1 cellular context compared by ENCODE assay signal in the genomic region with DNA sequence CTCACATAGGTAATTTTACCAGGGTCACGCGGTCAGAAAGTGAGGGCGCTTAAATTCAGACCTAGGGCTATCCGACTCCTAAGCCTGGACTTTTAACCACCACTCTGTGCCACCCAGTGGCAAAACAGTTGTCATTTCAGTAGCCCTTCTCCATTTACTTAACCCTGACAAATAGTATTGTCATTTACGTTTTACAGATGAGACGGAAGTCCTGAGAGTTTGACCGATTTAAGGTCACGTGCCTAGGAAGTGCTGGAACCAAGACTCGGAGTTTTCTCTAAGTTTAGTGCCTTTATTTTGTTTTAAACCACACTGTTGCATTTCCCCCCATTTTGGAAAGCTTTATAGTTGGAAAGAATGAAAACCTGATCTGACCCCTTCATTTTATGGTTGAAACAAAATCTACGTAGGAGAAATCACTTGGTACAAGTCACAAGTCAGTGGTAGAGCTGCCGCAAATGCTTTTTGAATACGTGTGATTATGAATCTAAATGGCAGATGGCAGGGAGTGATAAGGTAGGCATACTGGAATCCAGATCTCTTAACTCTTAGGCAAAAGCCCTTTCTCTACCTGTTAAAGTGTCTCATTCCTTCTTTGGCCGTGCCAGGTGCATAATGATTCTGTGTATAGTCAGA.
A peak's percentile ranks its signal among the peaks of the same experiment; 100 is the strongest.
TF ChIP-seq lines count a peak whose summit lies in the region.

No MANE protein-coding gene starts in this region.

TF ChIP-seq in HepG2, 621 proteins besides CTCF, POLR2A, EP300 and RAD21 (continued from another document):
- TF ChIP-seq, protein P1, sequence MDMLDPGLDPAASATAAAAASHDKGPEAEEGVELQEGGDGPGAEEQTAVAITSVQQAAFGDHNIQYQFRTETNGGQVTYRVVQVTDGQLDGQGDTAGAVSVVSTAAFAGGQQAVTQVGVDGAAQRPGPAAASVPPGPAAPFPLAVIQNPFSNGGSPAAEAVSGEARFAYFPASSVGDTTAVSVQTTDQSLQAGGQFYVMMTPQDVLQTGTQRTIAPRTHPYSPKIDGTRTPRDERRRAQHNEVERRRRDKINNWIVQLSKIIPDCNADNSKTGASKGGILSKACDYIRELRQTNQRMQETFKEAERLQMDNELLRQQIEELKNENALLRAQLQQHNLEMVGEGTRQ (IDR thresholded peaks at IDR 0.05; ENCODE audit: low read depth, low read length), result peak; percentile 78
- TF ChIP-seq, protein P1 (CRISPR knock-in tag; IDR thresholded peaks at IDR 0.05; ENCODE audit: borderline replicate concordance), result peak; percentile 86; the same call in 1 of the 2 replicates
- no peak for TF ChIP-seq ZSCAN20 (CRISPR knock-in tag; IDR thresholded peaks at IDR 0.05; ENCODE audit: borderline replicate concordance)
- no peak for TF ChIP-seq NPAS2 (CRISPR knock-in tag; IDR thresholded peaks at IDR 0.05; ENCODE audit: borderline replicate concordance)
- no peak for TF ChIP-seq ZNF607 (CRISPR knock-in tag; IDR thresholded peaks at IDR 0.05; ENCODE audit: borderline replicate concordance)
- TF ChIP-seq THYN1 (CRISPR knock-in tag; IDR thresholded peaks at IDR 0.05; ENCODE audit: borderline replicate concordance, low read depth), result no peak
- TF ChIP-seq, protein P2, sequence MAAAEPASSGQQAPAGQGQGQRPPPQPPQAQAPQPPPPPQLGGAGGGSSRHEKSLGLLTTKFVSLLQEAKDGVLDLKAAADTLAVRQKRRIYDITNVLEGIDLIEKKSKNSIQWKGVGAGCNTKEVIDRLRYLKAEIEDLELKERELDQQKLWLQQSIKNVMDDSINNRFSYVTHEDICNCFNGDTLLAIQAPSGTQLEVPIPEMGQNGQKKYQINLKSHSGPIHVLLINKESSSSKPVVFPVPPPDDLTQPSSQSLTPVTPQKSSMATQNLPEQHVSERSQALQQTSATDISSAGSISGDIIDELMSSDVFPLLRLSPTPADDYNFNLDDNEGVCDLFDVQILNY (CRISPR knock-in tag; conservative IDR thresholded peaks at IDR 0.05), result no peak
- TF ChIP-seq ZNF652 (CRISPR knock-in tag; IDR thresholded peaks at IDR 0.05; ENCODE audit: borderline replicate concordance, low read depth), result 0 out of 2 replicates have a peak, but pooled peaks have one; percentile 8
- no peak for TF ChIP-seq MTA1 (CRISPR knock-in tag; IDR thresholded peaks at IDR 0.05; ENCODE audit: borderline replicate concordance)
- no peak for TF ChIP-seq FOXA1 (IDR thresholded peaks at IDR 0.05)
- TF ChIP-seq FOXA1 (CRISPR knock-in tag; IDR thresholded peaks at IDR 0.05), result peak; percentile 29; the same call in 1 of the 2 replicates
- TF ChIP-seq, protein P3, sequence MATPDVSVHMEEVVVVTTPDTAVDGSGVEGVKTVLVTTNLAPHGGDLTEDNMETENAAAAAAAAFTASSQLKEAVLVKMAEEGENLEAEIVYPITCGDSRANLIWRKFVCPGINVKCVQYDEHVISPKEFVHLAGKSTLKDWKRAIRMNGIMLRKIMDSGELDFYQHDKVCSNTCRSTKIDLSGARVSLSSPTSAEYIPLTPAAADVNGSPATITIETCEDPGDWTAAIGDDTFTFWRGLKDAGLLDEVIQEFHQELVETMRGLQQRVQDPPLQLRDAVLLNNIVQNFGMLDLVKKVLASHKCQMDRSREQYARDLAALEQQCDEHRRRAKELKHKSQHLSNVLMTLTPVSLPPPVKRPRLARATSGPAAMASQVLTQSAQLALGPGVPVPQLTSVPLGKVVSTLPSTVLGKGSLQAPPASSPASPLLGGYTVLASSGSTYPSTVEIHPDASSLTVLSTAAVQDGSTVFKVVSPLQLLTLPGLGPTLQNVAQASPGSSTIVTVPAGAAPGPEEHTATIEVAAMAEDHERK (CRISPR knock-in tag; IDR thresholded peaks at IDR 0.05; ENCODE audit: low read depth), result no peak
- TF ChIP-seq, protein P4, sequence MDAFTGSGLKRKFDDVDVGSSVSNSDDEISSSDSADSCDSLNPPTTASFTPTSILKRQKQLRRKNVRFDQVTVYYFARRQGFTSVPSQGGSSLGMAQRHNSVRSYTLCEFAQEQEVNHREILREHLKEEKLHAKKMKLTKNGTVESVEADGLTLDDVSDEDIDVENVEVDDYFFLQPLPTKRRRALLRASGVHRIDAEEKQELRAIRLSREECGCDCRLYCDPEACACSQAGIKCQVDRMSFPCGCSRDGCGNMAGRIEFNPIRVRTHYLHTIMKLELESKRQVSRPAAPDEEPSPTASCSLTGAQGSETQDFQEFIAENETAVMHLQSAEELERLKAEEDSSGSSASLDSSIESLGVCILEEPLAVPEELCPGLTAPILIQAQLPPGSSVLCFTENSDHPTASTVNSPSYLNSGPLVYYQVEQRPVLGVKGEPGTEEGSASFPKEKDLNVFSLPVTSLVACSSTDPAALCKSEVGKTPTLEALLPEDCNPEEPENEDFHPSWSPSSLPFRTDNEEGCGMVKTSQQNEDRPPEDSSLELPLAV (CRISPR knock-in tag; conservative IDR thresholded peaks at IDR 0.05; ENCODE audit: low read depth), result no peak
- TF ChIP-seq, protein P5, sequence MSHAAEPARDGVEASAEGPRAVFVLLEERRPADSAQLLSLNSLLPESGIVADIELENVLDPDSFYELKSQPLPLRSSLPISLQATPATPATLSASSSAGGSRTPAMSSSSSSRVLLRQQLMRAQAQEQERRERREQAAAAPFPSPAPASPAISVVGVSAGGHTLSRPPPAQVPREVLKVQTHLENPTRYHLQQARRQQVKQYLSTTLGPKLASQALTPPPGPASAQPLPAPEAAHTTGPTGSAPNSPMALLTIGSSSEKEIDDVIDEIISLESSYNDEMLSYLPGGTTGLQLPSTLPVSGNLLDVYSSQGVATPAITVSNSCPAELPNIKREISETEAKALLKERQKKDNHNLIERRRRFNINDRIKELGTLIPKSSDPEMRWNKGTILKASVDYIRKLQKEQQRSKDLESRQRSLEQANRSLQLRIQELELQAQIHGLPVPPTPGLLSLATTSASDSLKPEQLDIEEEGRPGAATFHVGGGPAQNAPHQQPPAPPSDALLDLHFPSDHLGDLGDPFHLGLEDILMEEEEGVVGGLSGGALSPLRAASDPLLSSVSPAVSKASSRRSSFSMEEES (CRISPR knock-in tag; IDR thresholded peaks at IDR 0.05), result 0 out of 2 replicates have a peak, but pooled peaks have one; percentile 23
- TF ChIP-seq SP1 (IDR thresholded peaks at IDR 0.05), result no peak
- TF ChIP-seq SP1 (CRISPR knock-in tag; IDR thresholded peaks at IDR 0.05), result no peak
- TF ChIP-seq FLYWCH1 (CRISPR knock-in tag; IDR thresholded peaks at IDR 0.05), result no peak
- no peak for TF ChIP-seq WIZ (CRISPR knock-in tag; IDR thresholded peaks at IDR 0.05)
- peak; percentile 78 for TF ChIP-seq ELF1 (CRISPR knock-in tag; IDR thresholded peaks at IDR 0.05)
- TF ChIP-seq TGIF2 (CRISPR knock-in tag; IDR thresholded peaks at IDR 0.05), result peak; percentile 39; the same call in 1 of the 2 replicates
- 0 out of 2 replicates have a peak, but pooled peaks have one; percentile 9 for TF ChIP-seq HDAC2 (CRISPR knock-in tag; IDR thresholded peaks at IDR 0.05)
- no peak for TF ChIP-seq NFE2L1 (CRISPR knock-in tag; IDR thresholded peaks at IDR 0.05; ENCODE audit: borderline replicate concordance)
- no peak for TF ChIP-seq ZNF773 (CRISPR knock-in tag; IDR thresholded peaks at IDR 0.05; ENCODE audit: borderline replicate concordance)
